ENCODE assay signal across 8 cellular contexts in the genomic region with DNA sequence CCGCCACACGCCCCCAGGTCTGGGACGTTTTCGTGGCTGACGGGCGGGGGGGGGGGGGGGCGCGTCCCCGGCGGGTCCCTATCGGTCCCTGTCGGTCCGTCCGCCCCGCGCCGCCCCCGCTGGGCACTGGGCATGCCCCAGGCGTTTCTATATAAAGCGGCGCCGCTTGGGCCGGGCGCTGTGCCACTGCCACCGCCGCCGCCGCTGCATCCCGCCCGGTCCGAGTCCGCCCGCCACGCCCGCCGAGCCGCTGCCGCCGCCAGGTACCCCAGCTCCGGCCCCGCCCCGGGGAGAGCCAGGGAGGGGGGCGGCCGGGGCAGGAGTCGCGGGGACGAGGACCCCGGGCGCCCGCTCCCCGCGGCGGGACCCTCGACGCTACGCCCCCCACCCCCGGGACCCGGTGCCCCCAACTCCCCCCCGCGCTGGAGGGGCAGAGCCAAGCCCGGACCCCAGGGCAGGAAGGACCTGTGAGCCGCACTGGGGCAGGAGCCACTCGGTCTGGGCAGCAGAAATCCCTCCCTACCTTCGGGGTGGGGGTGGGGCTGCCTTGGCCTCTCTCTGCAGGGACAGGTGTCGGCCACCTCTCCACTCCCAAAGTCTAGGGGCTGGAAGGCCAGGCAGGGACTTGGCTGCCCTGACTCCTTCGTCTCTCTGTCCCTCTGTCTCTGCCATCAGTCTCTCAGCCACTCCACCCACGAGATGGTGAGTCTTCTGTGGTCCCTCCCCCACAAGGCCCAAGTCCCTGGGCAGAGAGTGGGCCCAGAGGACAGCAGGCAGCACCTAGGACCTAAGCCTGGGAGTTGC.
DNase-seq lines count a peak whose midpoint lies in the region; ATAC-seq lines count a peak whose summit lies in the region.

A gene with protein sequence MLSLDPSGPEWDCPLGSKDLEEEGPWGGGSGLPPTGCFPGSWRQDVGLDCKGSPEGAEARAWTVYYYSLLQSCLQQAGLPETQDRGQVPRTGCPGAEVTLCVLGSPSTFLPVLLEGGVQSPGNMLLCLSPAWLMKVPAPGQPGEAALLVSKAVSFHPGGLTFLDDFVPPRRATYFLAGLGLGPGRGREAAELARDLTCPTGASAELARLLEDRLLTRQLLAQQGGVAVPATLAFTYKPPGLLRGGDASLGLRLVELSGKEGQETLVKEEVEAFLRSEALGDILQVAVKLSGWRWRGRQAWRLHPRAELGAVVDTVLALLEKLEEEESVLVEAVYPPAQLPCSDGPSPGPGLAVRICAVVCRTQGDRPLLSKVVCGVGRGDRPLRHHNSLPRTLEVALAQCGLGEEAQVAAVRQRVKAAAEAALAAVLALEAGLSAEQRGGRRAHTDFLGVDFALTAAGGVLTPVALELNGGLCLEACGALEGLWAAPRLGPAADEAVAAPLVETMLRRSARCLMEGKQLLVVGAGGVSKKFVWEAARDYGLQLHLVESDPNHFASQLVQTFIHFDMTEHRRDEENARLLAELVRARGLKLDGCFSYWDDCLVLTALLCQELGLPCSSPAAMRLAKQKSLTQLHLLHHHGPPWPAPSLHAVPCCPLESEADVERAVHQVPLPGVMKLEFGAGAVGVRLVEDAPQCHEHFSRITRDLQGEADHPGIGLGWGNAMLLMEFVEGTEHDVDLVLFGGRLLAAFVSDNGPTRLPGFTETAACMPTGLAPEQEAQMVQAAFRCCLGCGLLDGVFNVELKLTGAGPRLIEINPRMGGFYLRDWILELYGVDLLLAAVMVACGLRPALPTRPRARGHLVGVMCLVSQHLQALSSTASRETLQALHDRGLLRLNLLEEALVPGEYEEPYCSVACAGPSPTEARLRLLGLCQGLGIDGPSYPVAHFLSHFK (plus strand): TSS at position 178 of the 804 bp plus-strand sequence. CDS start 522 bp downstream, at position 700.

- H3K27me3 ChIP-seq in adipocyte (replicated peaks; ENCODE audit: control insufficient read depth, insufficient read depth, low read length): peaks cover 36% of the 10 kb centered on the region

- no peak within 1 kb of the TSS for H3K9ac ChIP-seq in adipocyte (ENCODE audit: low read length)

- no peak for ATAC-seq in HG02759 (IDR thresholded peaks at IDR 0.05; ENCODE audit: unreplicated experiment)
- ATAC-seq in GM21786 (IDR thresholded peaks at IDR 0.05; ENCODE audit: unreplicated experiment): no peak

- peaks cover 4% of the 10 kb centered on the region for H3K4me1 ChIP-seq in adipocyte (ENCODE audit: control insufficient read depth, insufficient read depth, low read length)

- H3K27ac ChIP-seq in substantia nigra (ENCODE audit: low read depth, low read length, poor library complexity, severe bottlenecking): peak within 1 kb of the TSS; percentile 99

- H3K4me3 ChIP-seq in adipocyte (ENCODE audit: low read length): no peak within 1 kb of the TSS

- no peaks in the 10 kb centered on the region for H3K9me3 ChIP-seq in adipocyte (ENCODE audit: control insufficient read depth, low read length)

- DNase-seq in NCI-H2029 (lab: John Stamatoyannopoulos, UW) (peak; percentile 18), NCI-H2029 treated with DMSO at 0.1 percent for 48 hours (lab: John Stamatoyannopoulos, UW) (no peak), adipocyte (ENCODE audit: low read depth) (peak; percentile 33), iPS-NIHi7 (ENCODE audit: extremely low spot score) (peak; percentile 44), substantia nigra (lab: John Stamatoyannopoulos, UW) (peak in 39 of 49 donors; percentile 43 to 86 (median 74)), NCI-H2107 treated with DMSO at 0.1 percent for 48 hours (lab: John Stamatoyannopoulos, UW; ENCODE audit: unreplicated experiment) (no peak)

- no peaks in the 10 kb centered on the region for H3K36me3 ChIP-seq in adipocyte (ENCODE audit: control insufficient read depth, insufficient read depth, low read length, severe bottlenecking)

Comparison
In these comparisons a context has a peak if more than half of its experiments do, and no peak if none do; other contexts are left out.
1. DNase-seq: peak in NCI-H2029 (single experiment), adipocyte (single experiment), iPS-NIHi7 (single experiment) and substantia nigra (39 of 49); none in NCI-H2029 treated with DMSO at 0.1 percent for 48 hours (single experiment) and NCI-H2107 treated with DMSO at 0.1 percent for 48 hours (single experiment).